In genomic region chr12:94938583-94938982, GRCh38 we compare ENCODE assay signal across 16 cellular contexts.
"Had no signal": no experiment of that assay in that cellular context is flagged by ENCODE, and none has a peak within 500 bp of the region (broad histone marks: within the 10 kb centered on the region; RNA-seq: fewer than 3 reads in every experiment).

No MANE protein-coding gene starts in this region.

- H3K4me3 ChIP-seq: heart left ventricle, uterus had no signal

- ATAC-seq: heart left ventricle; left colon; stimulated activated naive B cell treated with anti-CD40 and anti-IgM and Interleukin-4, amounts not matched to agents 10 μg/mL and 1 μg/mL and 100 μg/mL, for 72 hours; T-cell had no signal

- H3K4me1 ChIP-seq: uterus had no signal

- H3K27ac ChIP-seq: heart left ventricle, uterus had no signal

- H3K4me1 Mint-ChIP-seq: WTC11 had no signal

- DNase-seq: activated naive CD4-positive, alpha-beta T cell treated with Interleukin-2 at 50 U/mL for 16 hours; activated T-cell treated with anti-CD3 and anti-CD28 coated beads, Interleukin-2, amount 50 U/mL, for 48 hours; heart left ventricle; islet precursor cell; left colon; mesenchymal stem cell; posterior cingulate gyrus; stimulated activated CD4-positive, alpha-beta T cell treated with anti-CD3 and anti-CD28 coated beads, Interleukin-2, amount 100 ng/mL, for 48 hours; stimulated activated CD8-positive, alpha-beta memory T cell treated with anti-CD3 and anti-CD28 coated beads, Interleukin-4, amount 100 ng/mL, for 48 hours; stimulated activated naive B cell treated with anti-CD40 and anti-IgM and Interleukin-4, amounts not matched to agents 10 μg/mL and 1 μg/mL and 100 μg/mL, for 72 hours; T-helper 9 cell; trophoblast cell; uterus had no signal

- H3K9me3 ChIP-seq: heart left ventricle, uterus had no signal

- H3K36me3 ChIP-seq: heart left ventricle, uterus had no signal

- H3K4me3 Mint-ChIP-seq: neural crest cell; stimulated activated naive B cell treated with anti-CD40 and anti-IgM and Interleukin-4, amounts not matched to agents 10 μg/mL and 1 μg/mL and 100 μg/mL, for 72 hours; T-cell; WTC11 had no signal

- H3K36me3 Mint-ChIP-seq: T-cell, WTC11 had no signal

- H3K27me3 Mint-ChIP-seq: stimulated activated naive B cell treated with anti-CD40 and anti-IgM and Interleukin-4, amounts not matched to agents 10 μg/mL and 1 μg/mL and 100 μg/mL, for 72 hours; T-cell had no signal

- H3K27ac Mint-ChIP-seq: stimulated activated naive B cell treated with anti-CD40 and anti-IgM and Interleukin-4, amounts not matched to agents 10 μg/mL and 1 μg/mL and 100 μg/mL, for 72 hours; T-cell; WTC11 had no signal

- H3K27me3 ChIP-seq: heart left ventricle, uterus had no signal
